23 cellular contexts compared by ENCODE assay signal in genomic region chr7:34807548-34808340, GRCh38.
"Had no signal": no experiment of that assay in that cellular context is flagged by ENCODE, and none has a peak within 500 bp of the region (broad histone marks: within the 10 kb centered on the region; RNA-seq: fewer than 3 reads in every experiment).

No MANE protein-coding gene starts in this region.

- H3K27ac ChIP-seq: ascending aorta, lower lobe of right lung, suprapubic skin, tibial artery, VCaP had no signal

- H3K9me3 ChIP-seq: ascending aorta, lower lobe of right lung, suprapubic skin, tibial artery had no signal

- DNase-seq: activated CD4-positive, alpha-beta T cell treated with anti-CD3 and anti-CD28 coated beads for 48 hours; activated CD4-positive, alpha-beta T cell treated with anti-CD3 and anti-CD28 coated beads, Interleukin-2, amount 50 U/mL, for 48 hours; activated CD8-positive, alpha-beta memory T cell treated with anti-CD3 and anti-CD28 coated beads for 24 hours; activated effector memory CD4-positive, alpha-beta T cell treated with Interleukin-2 at 50 U/mL for 16 hours; activated naive CD4-positive, alpha-beta T cell treated with anti-CD3 and anti-CD28 coated beads for 36 hours; activated naive CD8-positive, alpha-beta T cell treated with anti-CD3 and anti-CD28 coated beads for 36 hours; endodermal cell; foreskin melanocyte; kidney glomerular epithelial cell; lower lobe of right lung; mesenchymal stem cell; posterior cingulate gyrus; right cardiac atrium; stimulated activated CD4-positive, alpha-beta T cell treated with anti-CD3 and anti-CD28 coated beads, Interleukin-15, amount 100 ng/mL, for 24 hours; stimulated activated CD4-positive, alpha-beta T cell treated with anti-CD3 and anti-CD28 coated beads, Interleukin-2, amount 100 ng/mL, for 24 hours; stimulated activated naive B cell treated with anti-CD40 and anti-IgM and Interleukin-4, amounts not matched to agents 10 μg/mL and 1 μg/mL and 100 μg/mL, for 72 hours; tibial artery had no signal

- H3K4me3 ChIP-seq: ascending aorta, lower lobe of right lung, suprapubic skin, tibial artery had no signal

- H3K36me3 ChIP-seq: ascending aorta, lower lobe of right lung, suprapubic skin, tibial artery had no signal

- H3K27me3 ChIP-seq: ascending aorta, suprapubic skin had no signal

- H3K4me1 ChIP-seq: ascending aorta, lower lobe of right lung, suprapubic skin, tibial artery had no signal

- ATAC-seq: esophagus mucosa; left lobe of liver; lower lobe of right lung; natural killer cell treated with Interleukin-12 subunit alpha and Interleukin-12 subunit beta and Interleukin-15 and Interleukin-18, amount 100 ng/mL, for 72 hours; right cardiac atrium; stimulated activated naive B cell treated with anti-CD40 and anti-IgM and Interleukin-4, amounts not matched to agents 10 μg/mL and 1 μg/mL and 100 μg/mL, for 72 hours had no signal
